ENCODE assay signal across 8 cellular contexts in the genomic region with DNA sequence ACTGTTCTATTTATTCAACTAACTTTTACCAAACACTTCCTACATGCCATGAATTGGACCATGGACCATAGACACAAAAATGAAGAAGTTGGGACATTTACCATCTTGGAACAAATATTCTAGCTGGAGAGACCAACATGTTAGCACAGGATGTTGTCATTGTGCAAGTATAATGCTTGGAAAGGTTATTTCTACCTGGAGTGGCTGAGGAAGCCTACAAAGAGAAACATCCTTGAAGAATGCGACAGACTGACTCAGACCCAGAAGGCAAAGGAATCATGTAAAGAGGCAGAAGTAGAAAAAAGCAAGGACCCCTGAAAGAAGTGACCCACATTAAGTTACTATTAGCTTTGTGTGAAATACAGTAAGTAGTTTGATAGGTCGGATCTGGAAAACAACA.
"Had no signal": no experiment of that assay in that cellular context is flagged by ENCODE, and none has a peak within 500 bp of the region (broad histone marks: within the 10 kb centered on the region; RNA-seq: fewer than 3 reads in every experiment).

No MANE protein-coding gene starts in this region.

- FAIRE-seq: H54, HTR-8/SVneo, K562 had no signal

- ATAC-seq: K562 had no signal

- H2AFZ ChIP-seq: GM23248 had no signal

- DNase-seq: GM23248, GOT3, H9, HCEC 1CT, IMR-90 had no signal

- H3K4me3 ChIP-seq: GM23248, K562 had no signal

- H3K27ac ChIP-seq: GM23248 had no signal

- H3K9ac ChIP-seq: GM23248 had no signal
